ENCODE assay signal across 9 cellular contexts in the genomic region with DNA sequence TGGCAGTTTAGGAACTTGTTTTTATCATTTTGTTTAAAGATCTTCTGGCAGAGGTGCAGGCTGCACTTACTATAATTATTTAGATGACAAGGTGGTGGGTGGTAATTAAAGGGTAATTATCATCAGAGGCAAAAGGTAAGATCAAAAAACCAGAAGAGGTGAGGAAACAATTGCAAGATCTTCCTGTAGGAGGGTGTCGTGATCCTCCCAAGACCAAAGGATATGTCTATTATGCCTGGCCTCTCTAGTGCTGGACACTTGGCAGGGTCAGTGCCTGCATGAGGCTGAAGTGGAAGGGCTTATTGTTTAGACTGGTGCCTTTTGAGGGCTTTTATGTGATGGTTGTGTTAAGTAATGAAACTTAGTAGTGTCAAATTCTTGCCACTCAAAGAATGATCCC. TPM values are rescaled to one million over a fixed set of nuclear protein-coding genes. Genes with fewer than 3 reads are reported as not detected.
DNase-seq lines count a peak whose midpoint lies in the region.
"Had no signal": no experiment of that assay in that cellular context is flagged by ENCODE, and none has a peak within 500 bp of the region (broad histone marks: within the 10 kb centered on the region; RNA-seq: fewer than 3 reads in every experiment).

No MANE protein-coding gene starts in this region.

- no peak for DNase-seq in T-helper 1 cell
- peak; percentile 79 for DNase-seq in NCI-H69 (lab: John Stamatoyannopoulos, UW)
- peak; percentile 30 for DNase-seq in putamen (ENCODE audit: low spot score)
- no peak for DNase-seq in NCI-H187 (lab: John Stamatoyannopoulos, UW)
- DNase-seq in COR-L47 (lab: John Stamatoyannopoulos, UW), result no peak
- DNase-seq in RPMI8226, result no peak
- DNase-seq: activated CD4-positive, CD25-positive, alpha-beta regulatory T cell had no signal

- H3K4me1 Mint-ChIP-seq in T-helper 1 cell treated with Interleukin-12 subunit alpha and Interleukin-12 subunit beta and Interleukin-4 antibody, amounts not matched to agents 30 μg/mL and 1 μg/mL, for 36 hours (ENCODE audit: low read depth), result peaks cover 29% of the 10 kb centered on the region

- H3K9me3 Mint-ChIP-seq in T-helper 1 cell treated with Interleukin-12 subunit alpha and Interleukin-12 subunit beta and Interleukin-4 antibody, amounts not matched to agents 30 μg/mL and 1 μg/mL, for 36 hours, result no peaks in the 10 kb centered on the region

- 42 to 53% methylated on average over 1 of the region's 1 CpG for WGBS in ectodermal cell, 2 experiments

- peaks cover 9% of the 10 kb centered on the region for H3K36me3 Mint-ChIP-seq in T-helper 1 cell treated with Interleukin-12 subunit alpha and Interleukin-12 subunit beta and Interleukin-4 antibody, amounts not matched to agents 30 μg/mL and 1 μg/mL, for 36 hours (ENCODE audit: low read depth)

- peak overlapping the region; percentile 87 for H3K4me3 ChIP-seq in ectodermal cell (ENCODE audit: insufficient read depth, low read depth, low read length)

- H3K27ac Mint-ChIP-seq in T-helper 1 cell treated with Interleukin-12 subunit alpha and Interleukin-12 subunit beta and Interleukin-4 antibody, amounts not matched to agents 30 μg/mL and 1 μg/mL, for 36 hours, result no peak overlapping the region

- no peaks in the 10 kb centered on the region for H3K4me1 ChIP-seq in ectodermal cell (ENCODE audit: control insufficient read depth, insufficient read depth, low read length)

- H3K4me3 Mint-ChIP-seq in T-helper 1 cell treated with Interleukin-12 subunit alpha and Interleukin-12 subunit beta and Interleukin-4 antibody, amounts not matched to agents 30 μg/mL and 1 μg/mL, for 36 hours, result peak overlapping the region; percentile 33

- no peaks in the 10 kb centered on the region for H3K27me3 Mint-ChIP-seq in T-helper 1 cell treated with Interleukin-12 subunit alpha and Interleukin-12 subunit beta and Interleukin-4 antibody, amounts not matched to agents 30 μg/mL and 1 μg/mL, for 36 hours (ENCODE audit: low read depth)

- H3K9me3 ChIP-seq in ectodermal cell (ENCODE audit: control insufficient read depth, low read length), result no peaks in the 10 kb centered on the region

- no peak overlapping the region for H3K27ac ChIP-seq in ectodermal cell (ENCODE audit: insufficient read depth, low read depth, low read length, poor library complexity, severe bottlenecking)

- H3K36me3 ChIP-seq in ectodermal cell (ENCODE audit: control insufficient read depth, insufficient read depth, low read length), result no peaks in the 10 kb centered on the region

- H3K27me3 ChIP-seq in ectodermal cell (ENCODE audit: control insufficient read depth, insufficient read depth, low read length, poor library complexity, severe bottlenecking), result peaks cover 3% of the 10 kb centered on the region

RNA-seq across cellular contexts. Expression of a gene that starts 1.8 kb away (rescaled TPM):
- 48.4 TPM for polyA plus RNA-seq in ectodermal cell (2013, experiment 1 of 4)
- polyA plus RNA-seq in ectodermal cell (2013, experiment 2 of 4), result 51.5 TPM
- polyA plus RNA-seq in ectodermal cell (2013, experiment 3 of 4), result 33.5 TPM
- 37.6 TPM for polyA plus RNA-seq in ectodermal cell (2013, experiment 4 of 4)

Comparison
In these comparisons a context has a peak if more than half of its experiments do, and no peak if none do; other contexts are left out.
1. DNase-seq: peak in NCI-H69 (single experiment) and putamen (single experiment); none in T-helper 1 cell (0 of 5), NCI-H187 (0 of 2), COR-L47 (single experiment) and RPMI8226 (single experiment).